28 cellular contexts compared by ENCODE assay signal in genomic region chr12:124309231-124309630, GRCh38. TPM values are rescaled to one million over a fixed set of nuclear protein-coding genes. Genes with fewer than 3 reads are reported as not detected.
"Had no signal": no experiment of that assay in that cellular context is flagged by ENCODE, and none has a peak within 500 bp of the region (broad histone marks: within the 10 kb centered on the region; RNA-seq: fewer than 3 reads in every experiment).

No MANE protein-coding gene starts in this region.

- H3K36me3 Mint-ChIP-seq: naive B cell had no signal

- DNase-seq: colonic mucosa; cortex of kidney; effector CD8-positive, alpha-beta T cell; effector memory CD8-positive, alpha-beta T cell; endodermal cell; erythroblast; esophagus squamous epithelium; foreskin fibroblast; foreskin melanocyte; hypothalamus; left cardiac atrium; left ventricle myocardium superior; lower lobe of right lung; mesenchymal stem cell; naive B cell had no signal

- H3K27me3 ChIP-seq: colonic mucosa, gastroesophageal sphincter, heart left ventricle, hepatocyte, left lung had no signal

- H3K4me1 Mint-ChIP-seq: endodermal cell, mesothelial cell of epicardium, naive B cell had no signal

- H2AFZ ChIP-seq: hepatocyte had no signal

- H3K27ac Mint-ChIP-seq: dendritic cell treated with granulocyte-macrophage colony-stimulating factor and Interleukin-4, amounts not matched to agents 40 ng/mL and 50 ng/mL, for 4 days; effector memory CD8-positive, alpha-beta T cell; endodermal cell; mesothelial cell of epicardium; naive B cell had no signal

- H3K4me2 ChIP-seq: hepatocyte had no signal

- ATAC-seq: effector memory CD8-positive, alpha-beta T cell; esophagus mucosa; gastroesophageal sphincter; heart left ventricle; left cardiac atrium; left lung; left ventricle myocardium superior; lower lobe of right lung; mucosa of descending colon had no signal

- H3K4me3 Mint-ChIP-seq: dendritic cell treated with granulocyte-macrophage colony-stimulating factor and Interleukin-4, amounts not matched to agents 40 ng/mL and 50 ng/mL, for 4 days; effector memory CD8-positive, alpha-beta T cell; endodermal cell; mesothelial cell of epicardium; naive B cell had no signal

- FAIRE-seq: endometrium, islet of Langerhans, keratinocyte had no signal

- H3K27ac ChIP-seq: colonic mucosa, epithelial cell of prostate, esophagus squamous epithelium, gastroesophageal sphincter, heart left ventricle, hepatocyte, left lung, lower lobe of right lung had no signal

- H3K4me3 ChIP-seq: colonic mucosa, esophagus squamous epithelium, gastroesophageal sphincter, heart left ventricle, hepatocyte, left lung, lower lobe of right lung, mucosa of descending colon had no signal

- H3K27me3 Mint-ChIP-seq: effector memory CD8-positive, alpha-beta T cell had no signal

- H3K4me1 ChIP-seq: colonic mucosa, esophagus squamous epithelium, gastroesophageal sphincter, heart left ventricle, left lung, lower lobe of right lung had no signal

- H3K36me3 ChIP-seq: colonic mucosa, esophagus squamous epithelium, heart left ventricle, left lung, lower lobe of right lung had no signal

- H3K9me3 ChIP-seq: colonic mucosa, esophagus squamous epithelium, gastroesophageal sphincter, heart left ventricle, left lung, lower lobe of right lung, mucosa of descending colon had no signal

- H3K9me3 Mint-ChIP-seq: dendritic cell treated with granulocyte-macrophage colony-stimulating factor and Interleukin-4, amounts not matched to agents 40 ng/mL and 50 ng/mL, for 4 days; effector memory CD8-positive, alpha-beta T cell; endodermal cell; mesothelial cell of epicardium; naive B cell had no signal

RNA-seq across cellular contexts. Expression of gene RFLNA, which starts 14.3 kb away (rescaled TPM):
- total RNA-seq: esophagus mucosa, mesenteric fat pad had no signal
